ENCODE assay signal across 23 cellular contexts in genomic region chr10:12357525-12358151, GRCh38.
"Had no signal": no experiment of that assay in that cellular context is flagged by ENCODE, and none has a peak within 500 bp of the region (broad histone marks: within the 10 kb centered on the region; RNA-seq: fewer than 3 reads in every experiment).

No MANE protein-coding gene starts in this region.

- H3K36me3 ChIP-seq: prostate gland, upper lobe of left lung had no signal

- H3K27ac ChIP-seq: coronary artery, epithelial cell of prostate, prostate gland, skin epidermis, testis, upper lobe of left lung had no signal

- H3K4me3 ChIP-seq: coronary artery, lung, prostate gland, skin epidermis, testis, upper lobe of left lung had no signal

- ATAC-seq: natural killer cell treated with Interleukin-12 subunit alpha and Interleukin-12 subunit beta and Interleukin-15 and Interleukin-18, amount 100 ng/mL, for 72 hours; right cardiac atrium; SK-N-SH treated with all-trans-retinoic acid at 6 μM for 48 hours; stimulated activated effector memory CD8-positive, alpha-beta T cell treated with anti-CD3 and anti-CD28 coated beads, Interleukin-12 subunit alpha, Interleukin-12 subunit beta, amount 100 ng/mL, for 72 hours; WTC11 had no signal

- H3K27me3 ChIP-seq: testis, upper lobe of left lung had no signal

- DNase-seq: activated CD4-positive, alpha-beta memory T cell treated with anti-CD3 and anti-CD28 coated beads for 36 hours; activated CD4-positive, alpha-beta T cell treated with anti-CD3 and anti-CD28 coated beads for 48 hours; activated naive CD4-positive, alpha-beta T cell treated with Interleukin-2 at 50 U/mL for 16 hours; activated naive CD8-positive, alpha-beta T cell treated with anti-CD3 and anti-CD28 coated beads for 36 hours; activated T-cell treated with anti-CD3 and anti-CD28 coated beads, Interleukin-2, amount 50 U/mL, for 48 hours; central memory CD4-positive, alpha-beta T cell; right cardiac atrium; stimulated activated CD4-positive, alpha-beta T cell treated with anti-CD3 and anti-CD28 coated beads, Interleukin-1b, Interleukin-23, amount 100 ng/mL, for 48 hours; T-helper 1 cell; T-helper 9 cell; testis; upper lobe of left lung had no signal

- H3K9me3 ChIP-seq: prostate gland, testis, upper lobe of left lung had no signal

- FAIRE-seq: astrocyte, keratinocyte had no signal

- H3K4me1 ChIP-seq: prostate gland had no signal
